ENCODE assay signal across 26 cellular contexts in genomic region chr15:36429707-36430106, GRCh38.
A peak's percentile ranks its signal among the peaks of the same experiment; 100 is the strongest.
DNase-seq lines count a peak whose midpoint lies in the region; ATAC-seq, FAIRE-seq and TF ChIP-seq lines count a peak whose summit lies in the region.
"Had no signal": no experiment of that assay in that cellular context is flagged by ENCODE, and none has a peak within 500 bp of the region (broad histone marks: within the 10 kb centered on the region; RNA-seq: fewer than 3 reads in every experiment).

No MANE protein-coding gene starts in this region.

- H3K4me2 ChIP-seq in PC-9 (no peak overlapping the region), K562 (ENCODE audit: insufficient read depth, low read length) (no peak overlapping the region)
- H3K4me2 ChIP-seq: BLaER1 had no signal

- H3K9me1 ChIP-seq in K562 (ENCODE audit: control insufficient read depth, insufficient read depth, low read length): no peaks in the 10 kb centered on the region

- H3K9me2 ChIP-seq in PC-9 (ENCODE audit: insufficient read depth): no peaks in the 10 kb centered on the region

- H3K4me1 Mint-ChIP-seq in osteocyte (ENCODE audit: unreplicated experiment): peaks cover 55% of the 10 kb centered on the region
- H3K4me1 Mint-ChIP-seq: CD4-positive, CD25-positive, alpha-beta regulatory T cell had no signal

- TF ChIP-seq RAD21 in K562 (CRISPR knock-in tag; conservative IDR thresholded peaks at IDR 0.05 in 1 of 2, IDR thresholded peaks at IDR 0.05 in 1 of 2): no peak

- intact Hi-C loops in PC-9 (cut with micrococcal nuclease; ENCODE audit: unreplicated experiment): loop anchor here (2.0 kb wide), 1 partner anchor 37 kb away; no protein-coding TSS in a partner anchor
- intact Hi-C loops in K562 (cut with micrococcal nuclease): no loop called here

- TF ChIP-seq CTCF in PC-9 (conservative IDR thresholded peaks at IDR 0.05): no peak
- no peak for TF ChIP-seq CTCF in K562 (IDR thresholded peaks at IDR 0.05 in 2 of 3, conservative IDR thresholded peaks at IDR 0.05 in 1 of 3; ENCODE audit: insufficient read depth in 2 of 3, low read depth in 1 of 3, low read length in 3 of 3)
- TF ChIP-seq CTCF in osteocyte (IDR thresholded peaks at IDR 0.05): no peak

- H3K9me3 ChIP-seq in PC-9 (ENCODE audit: insufficient read depth, low read depth) (peaks cover 19% of the 10 kb centered on the region; the same call in 1 of the 2 replicates), K562 (replicated peaks; ENCODE audit: control insufficient read depth, insufficient read depth, low read depth, low read length) (no peaks in the 10 kb centered on the region)
- H3K9me3 ChIP-seq in effector memory CD4-positive, alpha-beta T cell (ENCODE audit: control insufficient read depth, low read length): no peaks in the 10 kb centered on the region
- H3K9me3 ChIP-seq: BLaER1 had no signal

- WGBS in K562 (ENCODE audit: insufficient coverage, low coverage, missing lambda C conversion rate): 3% methylated on average over 2 of the region's 2 CpGs

- H3K36me3 Mint-ChIP-seq in osteocyte (ENCODE audit: unreplicated experiment): no peaks in the 10 kb centered on the region
- H3K36me3 Mint-ChIP-seq: CD4-positive, CD25-positive, alpha-beta regulatory T cell had no signal

- H3K36me3 ChIP-seq in ACC112 (ENCODE audit: insufficient read depth, low read length): no peaks in the 10 kb centered on the region
- H3K36me3 ChIP-seq in PC-9 (ENCODE audit: low read depth): no peaks in the 10 kb centered on the region
- no peaks in the 10 kb centered on the region for H3K36me3 ChIP-seq in K562 (ENCODE audit: control insufficient read depth, insufficient read depth, low read length)
- H3K36me3 ChIP-seq in effector memory CD4-positive, alpha-beta T cell (ENCODE audit: control insufficient read depth, insufficient read depth, low read length): no peaks in the 10 kb centered on the region
- H3K36me3 ChIP-seq: BLaER1 had no signal

- no peaks in the 10 kb centered on the region for H3K27me3 Mint-ChIP-seq in osteocyte (ENCODE audit: unreplicated experiment)
- H3K27me3 Mint-ChIP-seq: CD4-positive, CD25-positive, alpha-beta regulatory T cell had no signal

- no peak overlapping the region for H3K9ac ChIP-seq in K562 (ENCODE audit: insufficient read depth in 1 of 2, low read depth in 2 of 2, low read length in 2 of 2)
- H3K9ac ChIP-seq: BLaER1 had no signal

- no peak overlapping the region for H3K4me3 ChIP-seq in ACC112 (ENCODE audit: low read depth, low read length)
- H3K4me3 ChIP-seq in PC-9: no peak overlapping the region
- no peak overlapping the region for H3K4me3 ChIP-seq in K562
- H3K4me3 ChIP-seq in effector memory CD4-positive, alpha-beta T cell (ENCODE audit: insufficient read depth, low read depth, low read length, poor library complexity, severe bottlenecking): no peak overlapping the region
- H3K4me3 ChIP-seq: BLaER1 had no signal

- no peak overlapping the region for H3K4me3 Mint-ChIP-seq in osteocyte (ENCODE audit: unreplicated experiment)
- H3K4me3 Mint-ChIP-seq: CD4-positive, CD25-positive, alpha-beta regulatory T cell had no signal

- TF ChIP-seq EP300 in K562 (IDR thresholded peaks at IDR 0.05; ENCODE audit: low read length): peak; percentile 34; the same call in 1 of the 2 replicates

- H3K79me2 ChIP-seq in ACC112 (ENCODE audit: control insufficient read depth, insufficient read depth, low read length, unreplicated experiment): no peaks in the 10 kb centered on the region
- H3K79me2 ChIP-seq in PC-9 (ENCODE audit: low read depth): no peaks in the 10 kb centered on the region
- H3K79me2 ChIP-seq in K562 (ENCODE audit: control insufficient read depth, insufficient read depth, low read length): no peaks in the 10 kb centered on the region

- DNase-seq in PC-9 (no peak), K562 (ENCODE audit: extremely low read depth in 1 of 4, low spot score in 3 of 4) (no peak), osteocyte (ENCODE audit: extremely low spot score, unreplicated experiment) (no peak), NCI-H2227 (lab: John Stamatoyannopoulos, UW; ENCODE audit: unreplicated experiment) (no peak)
- DNase-seq in effector memory CD4-positive, alpha-beta T cell: no peak
- no peak for DNase-seq in central memory CD4-positive, alpha-beta T cell
- DNase-seq: 8988T; CD4-positive, CD25-positive, alpha-beta regulatory T cell; DMS153; DND-41; Kasumi-1; MV-4-11; NCI-H1105; NCI-H1436 treated with DMSO at 0.1 percent for 48 hours; NCI-H1930; NCI-H2107; NCI-H446 treated with DMSO at 0.1 percent for 48 hours; NCI-H526; NCI-H82; NK-92 treated with Interleukin-12 subunit alpha and Interleukin-12 subunit beta, amount 100 ng/mL, for 24 hours; Right ventricle myocardium superior; RPMI8226 had no signal

- peaks cover 6% of the 10 kb centered on the region for H3K9me3 Mint-ChIP-seq in osteocyte (ENCODE audit: unreplicated experiment)

- FAIRE-seq in K562 (lab: Jason Lieb, UNC): no peak
- FAIRE-seq: GM12892, GM19239 had no signal

- peak overlapping the region; percentile 96 for H3K27ac ChIP-seq in ACC112 (ENCODE audit: low read depth, low read length)
- peak overlapping the region; percentile 95 for H3K27ac ChIP-seq in PC-9
- peak overlapping the region; percentile 82; the same call in 2 of the 3 replicates for H3K27ac ChIP-seq in K562 (ENCODE audit: extremely low read depth, low read depth, low read length)
- H3K27ac ChIP-seq in effector memory CD4-positive, alpha-beta T cell (ENCODE audit: insufficient read depth, low read length, poor library complexity, severe bottlenecking): no peak overlapping the region
- H3K27ac ChIP-seq: BLaER1 had no signal

- H3K4me1 ChIP-seq in ACC112 (ENCODE audit: control insufficient read depth, insufficient read depth, low read length, unreplicated experiment): peaks cover 53% of the 10 kb centered on the region
- H3K4me1 ChIP-seq in PC-9 (replicated peaks; ENCODE audit: insufficient read depth): peaks cover 22% of the 10 kb centered on the region
- H3K4me1 ChIP-seq in K562 (replicated peaks in 1 of 2; ENCODE audit: control insufficient read depth in 2 of 2, insufficient read depth in 2 of 2, low read length in 2 of 2): peaks cover 13 to 47% of the 10 kb centered on the region in 2 experiments; a peak in 4 of 5 replicates
- no peaks in the 10 kb centered on the region for H3K4me1 ChIP-seq in effector memory CD4-positive, alpha-beta T cell (ENCODE audit: control insufficient read depth, insufficient read depth, low read length, poor library complexity, severe bottlenecking)
- H3K4me1 ChIP-seq: BLaER1 had no signal

- peaks cover 24% of the 10 kb centered on the region for H3F3A ChIP-seq in PC-9 (ENCODE audit: insufficient read depth, low read depth)

- in situ Hi-C loops in K562 (cut with MboI): loop anchor here (10.0 kb wide), 1 partner anchor 905 kb away; no protein-coding TSS in a partner anchor

- no TSS peak for BruUV-seq in PC-9 (replicated peaks; lab: Mats Ljungman, UMichigan)
- no TSS peak for BruUV-seq in K562 (replicated peaks; lab: Mats Ljungman, UMichigan)

- no peak for ATAC-seq in K562

- peak overlapping the region; percentile 39 for H2AFZ ChIP-seq in ACC112 (ENCODE audit: low read length, unreplicated experiment)
- no peak overlapping the region for H2AFZ ChIP-seq in PC-9
- H2AFZ ChIP-seq in K562 (ENCODE audit: low read depth, low read length): peak overlapping the region; percentile 86; the same call in 1 of the 2 replicates

- CTCF ChIA-PET in PC-9 (lab: Charles Lee) (no interaction called here), K562 (lab: Yijun Ruan, JAX; ENCODE audit: low intra/inter-chr PET ratio) (no interaction called here)

- no peak for TF ChIP-seq POLR2A in K562 (conservative IDR thresholded peaks at IDR 0.05)

- H3K27me3 ChIP-seq in ACC112 (ENCODE audit: insufficient read depth, low read length): no peaks in the 10 kb centered on the region
- no peaks in the 10 kb centered on the region for H3K27me3 ChIP-seq in PC-9 (ENCODE audit: insufficient read depth, low read depth)
- no peaks in the 10 kb centered on the region for H3K27me3 ChIP-seq in K562 (ENCODE audit: control insufficient read depth in 2 of 2, insufficient read depth in 2 of 2, low read length in 2 of 2)
- H3K27me3 ChIP-seq in effector memory CD4-positive, alpha-beta T cell (replicated peaks; ENCODE audit: control insufficient read depth, insufficient read depth, low read length, poor library complexity, severe bottlenecking): no peaks in the 10 kb centered on the region
- H3K27me3 ChIP-seq: BLaER1 had no signal

- POLR2A ChIA-PET in PC-9 (lab: Charles Lee; ENCODE audit: unreplicated experiment) (no interaction called here), K562 (lab: Yijun Ruan, JAX) (no interaction called here)

- H3K27ac Mint-ChIP-seq in osteocyte (ENCODE audit: unreplicated experiment): peak overlapping the region; percentile 89
- H3K27ac Mint-ChIP-seq: CD4-positive, CD25-positive, alpha-beta regulatory T cell had no signal

- H4K20me1 ChIP-seq in PC-9 (ENCODE audit: insufficient read depth) (no peaks in the 10 kb centered on the region), K562 (replicated peaks; ENCODE audit: control insufficient read depth, insufficient read depth, low read length) (no peaks in the 10 kb centered on the region)
- H4K20me1 ChIP-seq: BLaER1 had no signal

TF ChIP-seq in K562, 482 proteins besides CTCF, POLR2A, EP300 and RAD21:
- TF ChIP-seq MCM5 (IDR thresholded peaks at IDR 0.05; ENCODE audit: low read depth): no peak
- peak; percentile 19; the same call in 1 of the 2 replicates for TF ChIP-seq SMARCA4 (IDR thresholded peaks at IDR 0.05)
- peak in 1 of 2 experiments; percentile 11; a peak in 1 of 4 replicates for TF ChIP-seq RCOR1 (IDR thresholded peaks at IDR 0.05; ENCODE audit: borderline replicate concordance in 1 of 2, low read depth in 2 of 2, low read length in 2 of 2)
- peak; percentile 33; the same call in 1 of the 2 replicates for TF ChIP-seq TEAD4 (IDR thresholded peaks at IDR 0.05; ENCODE audit: low read length)
- TF ChIP-seq TEAD4 (CRISPR knock-in tag; IDR thresholded peaks at IDR 0.05; ENCODE audit: borderline replicate concordance): no peak
- peak; percentile 60 for TF ChIP-seq CBFA2T3 (IDR thresholded peaks at IDR 0.05)
- peak; percentile 30 for TF ChIP-seq CBFA2T2 (conservative IDR thresholded peaks at IDR 0.05)
- no peak for TF ChIP-seq SMARCE1 (IDR thresholded peaks at IDR 0.05)
